Comparison of ENCODE assay signal across 17 cellular contexts in genomic region chr13:99057310-99057975, GRCh38.
DNase-seq lines count a peak whose midpoint lies in the region; ATAC-seq and TF ChIP-seq lines count a peak whose summit lies in the region.
"Had no signal": no experiment of that assay in that cellular context is flagged by ENCODE, and none has a peak within 500 bp of the region (broad histone marks: within the 10 kb centered on the region; RNA-seq: fewer than 3 reads in every experiment).

No MANE protein-coding gene starts in this region.

- H3K9me3 ChIP-seq in esophagus (ENCODE audit: control insufficient read depth in 2 of 2, insufficient read depth in 1 of 2, low read depth in 1 of 2, low read length in 1 of 2) = no peaks in the 10 kb centered on the region
- no peaks in the 10 kb centered on the region for H3K9me3 ChIP-seq in mesenchymal stem cell (ENCODE audit: control insufficient read depth, low read length)
- no peaks in the 10 kb centered on the region for H3K9me3 ChIP-seq in CD8-positive, alpha-beta memory T cell (ENCODE audit: low read length)

- H3K27ac Mint-ChIP-seq in glutamatergic neuron (ENCODE audit: unreplicated experiment) = no peak overlapping the region
- H3K27ac Mint-ChIP-seq in CD8-positive, alpha-beta memory T cell = peak overlapping the region in 2 of 8 donors; percentile 26 to 64
- H3K27ac Mint-ChIP-seq: B cell had no signal

- CTCF ChIA-PET in CD8-positive, alpha-beta memory T cell (lab: Charles Lee) = no interaction called here

- no peak overlapping the region for H2BK5ac ChIP-seq in mesenchymal stem cell (ENCODE audit: low read depth, low read length, poor library complexity, severe bottlenecking)

- H3K4me1 ChIP-seq in esophagus (ENCODE audit: control insufficient read depth in 2 of 2, insufficient read depth in 2 of 2, low read length in 1 of 2) (peaks cover 6 to 19% of the 10 kb centered on the region in 2 donors), mesenchymal stem cell (ENCODE audit: control insufficient read depth, insufficient read depth, low read depth, low read length) (peaks cover 4% of the 10 kb centered on the region)
- peaks cover 56% of the 10 kb centered on the region for H3K4me1 ChIP-seq in CD8-positive, alpha-beta memory T cell (ENCODE audit: insufficient read depth, low read length)

- H3K27me3 ChIP-seq in esophagus (ENCODE audit: control insufficient read depth in 1 of 2, insufficient read depth in 2 of 2, low read length in 2 of 2) (no peaks in the 10 kb centered on the region), mesenchymal stem cell (ENCODE audit: control insufficient read depth in 1 of 2, insufficient read depth in 1 of 2, low read length in 2 of 2) (no peaks in the 10 kb centered on the region)
- H3K27me3 ChIP-seq in CD8-positive, alpha-beta memory T cell (ENCODE audit: insufficient read depth, low read length, poor library complexity, severe bottlenecking) = no peaks in the 10 kb centered on the region

- H3K79me1 ChIP-seq in mesenchymal stem cell (replicated peaks; ENCODE audit: low read length, poor library complexity, severe bottlenecking) = peaks cover 25% of the 10 kb centered on the region

- no peak overlapping the region for H4K8ac ChIP-seq in mesenchymal stem cell (ENCODE audit: low read length)

- H3K18ac ChIP-seq in mesenchymal stem cell (ENCODE audit: low read depth in 1 of 2, low read length in 2 of 2) = no peak overlapping the region

- no peaks in the 10 kb centered on the region for H3K36me3 ChIP-seq in esophagus (ENCODE audit: control insufficient read depth in 2 of 2, insufficient read depth in 2 of 2, low read length in 1 of 2)
- H3K36me3 ChIP-seq in mesenchymal stem cell (ENCODE audit: control insufficient read depth in 1 of 2, insufficient read depth in 2 of 2, low read depth in 1 of 2, low read length in 2 of 2) = no peaks in the 10 kb centered on the region
- no peaks in the 10 kb centered on the region for H3K36me3 ChIP-seq in CD8-positive, alpha-beta memory T cell (ENCODE audit: insufficient read depth, low read length)

- H3K27me3 Mint-ChIP-seq in glutamatergic neuron (ENCODE audit: unreplicated experiment) = no peaks in the 10 kb centered on the region
- H3K27me3 Mint-ChIP-seq in CD8-positive, alpha-beta memory T cell = peaks cover 0 to 1% of the 10 kb centered on the region in 2 donors

- no peak for ATAC-seq in GM21737 (IDR thresholded peaks at IDR 0.05; ENCODE audit: unreplicated experiment)
- ATAC-seq: GM12878, Panc1 had no signal

- TF ChIP-seq POLR2A in NB4 (IDR thresholded peaks at IDR 0.05; ENCODE audit: extremely low read depth, insufficient read length) = no peak

- no peak overlapping the region for H2BK12ac ChIP-seq in mesenchymal stem cell (ENCODE audit: low read length in 2 of 2)

- H2BK120ac ChIP-seq in mesenchymal stem cell (ENCODE audit: low read depth, low read length) = no peak overlapping the region

- H4K91ac ChIP-seq in mesenchymal stem cell (ENCODE audit: low read length) = no peak overlapping the region

- H3K4me3 ChIP-seq in NB4 (ENCODE audit: low read depth, low read length) = no peak overlapping the region
- no peak overlapping the region for H3K4me3 ChIP-seq in esophagus (ENCODE audit: low read depth in 1 of 2, low read length in 2 of 2)
- no peak overlapping the region for H3K4me3 ChIP-seq in mesenchymal stem cell (ENCODE audit: insufficient read depth in 1 of 2, low read depth in 1 of 2, low read length in 2 of 2)
- H3K4me3 ChIP-seq in CD8-positive, alpha-beta memory T cell (ENCODE audit: low read length) = no peak overlapping the region
- H3K4me3 ChIP-seq: GM12878 had no signal

- no peak overlapping the region for H3K9ac ChIP-seq in mesenchymal stem cell (ENCODE audit: low read length)

- TF ChIP-seq CTCF in NB4 (IDR thresholded peaks at IDR 0.05; ENCODE audit: low read depth, low read length) (no peak), glutamatergic neuron (IDR thresholded peaks at IDR 0.05; ENCODE audit: partially characterized antibody, unreplicated experiment) (no peak)

- no peak overlapping the region for H3K4me3 Mint-ChIP-seq in glutamatergic neuron (ENCODE audit: unreplicated experiment)
- no peak overlapping the region for H3K4me3 Mint-ChIP-seq in CD8-positive, alpha-beta memory T cell
- H3K4me3 Mint-ChIP-seq: B cell had no signal

- H2AFZ ChIP-seq in mesenchymal stem cell (ENCODE audit: low read depth, low read length) = no peak overlapping the region

- H3K14ac ChIP-seq in mesenchymal stem cell (ENCODE audit: low read length in 2 of 2) = no peak overlapping the region

- H2BK15ac ChIP-seq in mesenchymal stem cell (ENCODE audit: low read depth, poor library complexity, severe bottlenecking) = no peak overlapping the region

- peaks cover 1% of the 10 kb centered on the region for H3K9me3 Mint-ChIP-seq in glutamatergic neuron (ENCODE audit: unreplicated experiment)
- no peaks in the 10 kb centered on the region for H3K9me3 Mint-ChIP-seq in CD8-positive, alpha-beta memory T cell

- H2AK5ac ChIP-seq in mesenchymal stem cell (ENCODE audit: low read length, severe bottlenecking) = no peak overlapping the region

- 50 to 61% methylated on average over 4 of the region's 4 CpGs for WGBS in esophagus, 2 donors
- 97% methylated on average over 3 of the region's 4 CpGs for WGBS in mesenchymal stem cell

- DNase-seq in AG08395 (ENCODE audit: low spot score) (peak; percentile 14), NB4 (ENCODE audit: low read depth) (peak; percentile 15), mesenchymal stem cell (peak; percentile 43), glutamatergic neuron (no peak), NCI-H2196 (lab: John Stamatoyannopoulos, UW; ENCODE audit: unreplicated experiment) (no peak)
- DNase-seq in CD8-positive, alpha-beta memory T cell = no peak
- DNase-seq: activated CD8-positive, alpha-beta memory T cell treated with anti-CD3 and anti-CD28 coated beads for 24 hours; activated naive CD4-positive, alpha-beta T cell treated with anti-CD3 and anti-CD28 coated beads, Interleukin-2, amount 50 U/mL, for 16 hours; cortex of kidney; DMS79; stimulated activated CD4-positive, alpha-beta T cell treated with anti-CD3 and anti-CD28 coated beads, Interleukin-15, amount 100 ng/mL, for 24 hours; T1000 had no signal

- H3K23ac ChIP-seq in mesenchymal stem cell (ENCODE audit: low read length in 2 of 2) = no peak overlapping the region

- no peak overlapping the region for H3K4me2 ChIP-seq in mesenchymal stem cell (ENCODE audit: low read length, poor library complexity, severe bottlenecking)

- H3K27ac ChIP-seq in esophagus (ENCODE audit: low read depth in 2 of 2, low read length in 1 of 2) = peak overlapping the region; percentile 71
- H3K27ac ChIP-seq in mesenchymal stem cell (ENCODE audit: low read length, poor library complexity, severe bottlenecking) = no peak overlapping the region
- H3K27ac ChIP-seq in CD8-positive, alpha-beta memory T cell (ENCODE audit: low read depth, low read length) = no peak overlapping the region

- no peaks in the 10 kb centered on the region for H3K4me1 Mint-ChIP-seq in glutamatergic neuron (ENCODE audit: low read depth, unreplicated experiment)
- H3K4me1 Mint-ChIP-seq in CD8-positive, alpha-beta memory T cell = peaks cover 57 to 93% (median 85%) of the 10 kb centered on the region in 3 donors

- POLR2A ChIA-PET in CD8-positive, alpha-beta memory T cell (lab: Charles Lee) = no interaction called here

- no peak overlapping the region for H3K4ac ChIP-seq in mesenchymal stem cell (ENCODE audit: low read depth in 1 of 2, low read length in 2 of 2)

- H3K36me3 Mint-ChIP-seq in glutamatergic neuron (ENCODE audit: unreplicated experiment) = no peaks in the 10 kb centered on the region
- no peaks in the 10 kb centered on the region for H3K36me3 Mint-ChIP-seq in CD8-positive, alpha-beta memory T cell

Comparison
In these comparisons a context has a peak if more than half of its experiments do, and no peak if none do; other contexts are left out.
1. DNase-seq: peak in AG08395 (single experiment), NB4 (single experiment) and mesenchymal stem cell (single experiment); none in glutamatergic neuron (single experiment), NCI-H2196 (single experiment) and CD8-positive, alpha-beta memory T cell (0 of 5).
2. H3K27ac ChIP-seq: peak in esophagus (2 of 2); none in mesenchymal stem cell (single experiment) and CD8-positive, alpha-beta memory T cell (single experiment).